In the genomic region with DNA sequence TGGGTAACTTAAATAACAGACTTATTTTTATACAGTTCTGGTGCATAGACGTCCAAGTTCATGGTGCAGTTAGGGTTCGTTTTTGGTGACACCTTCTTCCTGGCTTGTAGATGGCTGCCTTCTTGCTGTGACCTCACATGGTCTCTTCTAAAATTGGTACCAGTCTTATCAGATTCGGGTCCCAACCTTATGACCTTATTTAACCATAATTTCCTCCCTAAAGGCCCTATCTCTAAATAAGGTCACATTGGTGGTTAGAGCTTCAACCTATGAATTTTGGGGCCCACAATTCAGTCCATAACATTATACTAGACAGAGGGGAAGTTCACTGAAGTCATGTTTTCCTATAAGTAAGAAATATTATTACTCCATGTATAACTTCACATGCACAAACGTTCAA, we compare ENCODE assay signal across 3 cellular contexts.
TF ChIP-seq lines count a peak whose summit lies in the region.

No MANE protein-coding gene starts in this region.

TF ChIP-seq in SK-N-SH, 30 proteins besides CTCF, POLR2A, EP300 and RAD21:
- TF ChIP-seq MEF2A (IDR thresholded peaks at IDR 0.05; ENCODE audit: borderline replicate concordance, low read depth), result no peak
- TF ChIP-seq FOSL2 (IDR thresholded peaks at IDR 0.05; ENCODE audit: borderline replicate concordance, low read depth), result no peak
- no peak for TF ChIP-seq TAF1 (IDR thresholded peaks at IDR 0.05; ENCODE audit: borderline replicate concordance, low read depth, low read length)
- TF ChIP-seq EZH2phosphoT487 (IDR thresholded peaks at IDR 0.05; ENCODE audit: borderline replicate concordance, low read depth), result no peak
- TF ChIP-seq NFIC (IDR thresholded peaks at IDR 0.05; ENCODE audit: borderline replicate concordance), result no peak
- no peak for TF ChIP-seq FOXM1 (IDR thresholded peaks at IDR 0.05; ENCODE audit: low read depth)
- no peak for TF ChIP-seq RXRA (IDR thresholded peaks at IDR 0.05; ENCODE audit: borderline replicate concordance, low read depth)
- TF ChIP-seq RFX5 (IDR thresholded peaks at IDR 0.05; ENCODE audit: low read length), result no peak

TF ChIP-seq in SK-N-SH treated with all-trans-retinoic acid at 6 μM for 48 hours, 23 proteins besides CTCF, POLR2A, EP300 and RAD21:
- TF ChIP-seq ZNF70 (CRISPR knock-in tag; IDR thresholded peaks at IDR 0.05) (no peak), CSDC2 (CRISPR knock-in tag; IDR thresholded peaks at IDR 0.05) (no peak), GLIS3 (CRISPR knock-in tag; IDR thresholded peaks at IDR 0.05) (no peak), SNAI2 (CRISPR knock-in tag; IDR thresholded peaks at IDR 0.05) (no peak), RARB (CRISPR knock-in tag; IDR thresholded peaks at IDR 0.05) (no peak), ARNTL (CRISPR knock-in tag; IDR thresholded peaks at IDR 0.05; ENCODE audit: borderline replicate concordance, low read depth) (no peak), ZFP3 (CRISPR knock-in tag; IDR thresholded peaks at IDR 0.05) (no peak), ZFP30 (CRISPR knock-in tag; IDR thresholded peaks at IDR 0.05) (no peak), TOX (CRISPR knock-in tag; IDR thresholded peaks at IDR 0.05; ENCODE audit: borderline replicate concordance) (no peak), PPARA (CRISPR knock-in tag; IDR thresholded peaks at IDR 0.05; ENCODE audit: borderline replicate concordance) (no peak), ESRRG (CRISPR knock-in tag; IDR thresholded peaks at IDR 0.05) (no peak), ISL1 (CRISPR knock-in tag; IDR thresholded peaks at IDR 0.05) (no peak), ZC3H10 (CRISPR knock-in tag; IDR thresholded peaks at IDR 0.05) (no peak), BACH2 (CRISPR knock-in tag; IDR thresholded peaks at IDR 0.05; ENCODE audit: borderline replicate concordance) (no peak)
- TF ChIP-seq, protein P1, sequence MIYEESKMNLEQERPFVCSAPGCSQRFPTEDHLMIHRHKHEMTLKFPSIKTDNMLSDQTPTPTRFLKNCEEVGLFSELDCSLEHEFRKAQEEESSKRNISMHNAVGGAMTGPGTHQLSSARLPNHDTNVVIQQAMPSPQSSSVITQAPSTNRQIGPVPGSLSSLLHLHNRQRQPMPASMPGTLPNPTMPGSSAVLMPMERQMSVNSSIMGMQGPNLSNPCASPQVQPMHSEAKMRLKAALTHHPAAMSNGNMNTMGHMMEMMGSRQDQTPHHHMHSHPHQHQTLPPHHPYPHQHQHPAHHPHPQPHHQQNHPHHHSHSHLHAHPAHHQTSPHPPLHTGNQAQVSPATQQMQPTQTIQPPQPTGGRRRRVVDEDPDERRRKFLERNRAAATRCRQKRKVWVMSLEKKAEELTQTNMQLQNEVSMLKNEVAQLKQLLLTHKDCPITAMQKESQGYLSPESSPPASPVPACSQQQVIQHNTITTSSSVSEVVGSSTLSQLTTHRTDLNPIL (CRISPR knock-in tag; IDR thresholded peaks at IDR 0.05; ENCODE audit: low read depth), result no peak
- TF ChIP-seq, protein P2, sequence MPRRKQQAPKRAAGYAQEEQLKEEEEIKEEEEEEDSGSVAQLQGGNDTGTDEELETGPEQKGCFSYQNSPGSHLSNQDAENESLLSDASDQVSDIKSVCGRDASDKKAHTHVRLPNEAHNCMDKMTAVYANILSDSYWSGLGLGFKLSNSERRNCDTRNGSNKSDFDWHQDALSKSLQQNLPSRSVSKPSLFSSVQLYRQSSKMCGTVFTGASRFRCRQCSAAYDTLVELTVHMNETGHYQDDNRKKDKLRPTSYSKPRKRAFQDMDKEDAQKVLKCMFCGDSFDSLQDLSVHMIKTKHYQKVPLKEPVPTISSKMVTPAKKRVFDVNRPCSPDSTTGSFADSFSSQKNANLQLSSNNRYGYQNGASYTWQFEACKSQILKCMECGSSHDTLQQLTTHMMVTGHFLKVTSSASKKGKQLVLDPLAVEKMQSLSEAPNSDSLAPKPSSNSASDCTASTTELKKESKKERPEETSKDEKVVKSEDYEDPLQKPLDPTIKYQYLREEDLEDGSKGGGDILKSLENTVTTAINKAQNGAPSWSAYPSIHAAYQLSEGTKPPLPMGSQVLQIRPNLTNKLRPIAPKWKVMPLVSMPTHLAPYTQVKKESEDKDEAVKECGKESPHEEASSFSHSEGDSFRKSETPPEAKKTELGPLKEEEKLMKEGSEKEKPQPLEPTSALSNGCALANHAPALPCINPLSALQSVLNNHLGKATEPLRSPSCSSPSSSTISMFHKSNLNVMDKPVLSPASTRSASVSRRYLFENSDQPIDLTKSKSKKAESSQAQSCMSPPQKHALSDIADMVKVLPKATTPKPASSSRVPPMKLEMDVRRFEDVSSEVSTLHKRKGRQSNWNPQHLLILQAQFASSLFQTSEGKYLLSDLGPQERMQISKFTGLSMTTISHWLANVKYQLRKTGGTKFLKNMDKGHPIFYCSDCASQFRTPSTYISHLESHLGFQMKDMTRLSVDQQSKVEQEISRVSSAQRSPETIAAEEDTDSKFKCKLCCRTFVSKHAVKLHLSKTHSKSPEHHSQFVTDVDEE (CRISPR knock-in tag; IDR thresholded peaks at IDR 0.05), result no peak
- TF ChIP-seq, protein P3, sequence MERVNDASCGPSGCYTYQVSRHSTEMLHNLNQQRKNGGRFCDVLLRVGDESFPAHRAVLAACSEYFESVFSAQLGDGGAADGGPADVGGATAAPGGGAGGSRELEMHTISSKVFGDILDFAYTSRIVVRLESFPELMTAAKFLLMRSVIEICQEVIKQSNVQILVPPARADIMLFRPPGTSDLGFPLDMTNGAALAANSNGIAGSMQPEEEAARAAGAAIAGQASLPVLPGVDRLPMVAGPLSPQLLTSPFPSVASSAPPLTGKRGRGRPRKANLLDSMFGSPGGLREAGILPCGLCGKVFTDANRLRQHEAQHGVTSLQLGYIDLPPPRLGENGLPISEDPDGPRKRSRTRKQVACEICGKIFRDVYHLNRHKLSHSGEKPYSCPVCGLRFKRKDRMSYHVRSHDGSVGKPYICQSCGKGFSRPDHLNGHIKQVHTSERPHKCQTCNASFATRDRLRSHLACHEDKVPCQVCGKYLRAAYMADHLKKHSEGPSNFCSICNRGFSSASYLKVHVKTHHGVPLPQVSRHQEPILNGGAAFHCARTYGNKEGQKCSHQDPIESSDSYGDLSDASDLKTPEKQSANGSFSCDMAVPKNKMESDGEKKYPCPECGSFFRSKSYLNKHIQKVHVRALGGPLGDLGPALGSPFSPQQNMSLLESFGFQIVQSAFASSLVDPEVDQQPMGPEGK (CRISPR knock-in tag; IDR thresholded peaks at IDR 0.05; ENCODE audit: borderline replicate concordance), result no peak
TF ChIP-seq in SK-N-SH treated with all-trans-retinoic acid at 6 μM for 48 hours: peak in this region for 0.

TF ChIP-seq in IMR-90, 13 proteins besides CTCF, POLR2A, EP300 and RAD21:
- TF ChIP-seq FOS (IDR thresholded peaks at IDR 0.05; ENCODE audit: low read depth, low read length) (no peak), SMC3 (IDR thresholded peaks at IDR 0.05; ENCODE audit: low read depth, low read length) (no peak), RFX5 (IDR thresholded peaks at IDR 0.05; ENCODE audit: low read depth, low read length) (no peak), CHD1 (IDR thresholded peaks at IDR 0.05; ENCODE audit: low read depth, low read length) (no peak), CEBPB (IDR thresholded peaks at IDR 0.05; ENCODE audit: low read depth, low read length) (no peak), NFE2L2 (IDR thresholded peaks at IDR 0.05; ENCODE audit: low read depth, low read length) (no peak), MXI1 (IDR thresholded peaks at IDR 0.05; ENCODE audit: borderline replicate concordance, low read depth, low read length) (no peak), MAFK (IDR thresholded peaks at IDR 0.05; ENCODE audit: low read depth, low read length) (no peak), RCOR1 (IDR thresholded peaks at IDR 0.05; ENCODE audit: insufficient replicate concordance, low read length) (no peak), MAZ (IDR thresholded peaks at IDR 0.05; ENCODE audit: borderline replicate concordance, low read depth, low read length) (no peak)
- TF ChIP-seq, protein P4, sequence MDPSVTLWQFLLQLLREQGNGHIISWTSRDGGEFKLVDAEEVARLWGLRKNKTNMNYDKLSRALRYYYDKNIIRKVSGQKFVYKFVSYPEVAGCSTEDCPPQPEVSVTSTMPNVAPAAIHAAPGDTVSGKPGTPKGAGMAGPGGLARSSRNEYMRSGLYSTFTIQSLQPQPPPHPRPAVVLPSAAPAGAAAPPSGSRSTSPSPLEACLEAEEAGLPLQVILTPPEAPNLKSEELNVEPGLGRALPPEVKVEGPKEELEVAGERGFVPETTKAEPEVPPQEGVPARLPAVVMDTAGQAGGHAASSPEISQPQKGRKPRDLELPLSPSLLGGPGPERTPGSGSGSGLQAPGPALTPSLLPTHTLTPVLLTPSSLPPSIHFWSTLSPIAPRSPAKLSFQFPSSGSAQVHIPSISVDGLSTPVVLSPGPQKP (IDR thresholded peaks at IDR 0.05; ENCODE audit: borderline replicate concordance, low read depth, low read length), result no peak
TF ChIP-seq in IMR-90: peak in this region for 0.
